ENCODE assay signal across 24 cellular contexts in the genomic region with DNA sequence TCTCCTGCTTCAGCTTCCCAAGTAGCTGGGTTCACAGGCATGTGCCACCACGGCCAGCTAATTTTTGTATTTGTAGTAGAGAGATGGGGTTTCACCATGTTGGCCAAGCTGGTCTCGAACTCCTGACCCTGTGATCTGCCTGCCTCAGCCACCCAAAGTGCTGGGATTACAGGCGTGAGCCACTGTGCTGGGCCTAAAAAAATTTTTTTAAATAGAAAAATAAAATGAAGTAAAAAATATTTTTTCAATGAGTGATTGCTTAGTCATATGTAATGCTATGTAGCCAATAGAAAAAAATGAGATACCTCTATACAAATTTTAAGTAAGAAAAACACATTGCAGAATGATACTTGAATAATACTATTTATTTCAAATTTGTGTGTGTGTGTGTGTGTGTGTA. TPM values are rescaled to one million over a fixed set of nuclear protein-coding genes. Genes with fewer than 3 reads are reported as not detected.
A peak's percentile ranks its signal among the peaks of the same experiment; 100 is the strongest.
DNase-seq lines count a peak whose midpoint lies in the region; ATAC-seq, FAIRE-seq and TF ChIP-seq lines count a peak whose summit lies in the region.
"Had no signal": no experiment of that assay in that cellular context is flagged by ENCODE, and none has a peak within 500 bp of the region (broad histone marks: within the 10 kb centered on the region; RNA-seq: fewer than 3 reads in every experiment).

No MANE protein-coding gene starts in this region.

- H3K4me2 ChIP-seq in PC-3 (ENCODE audit: low read length): peak overlapping the region; percentile 34; the same call in 1 of the 2 replicates

- H3K27ac Mint-ChIP-seq in CD8-positive, alpha-beta memory T cell: no peak overlapping the region
- H3K27ac Mint-ChIP-seq: activated naive CD4-positive, alpha-beta T cell treated with anti-CD3 and anti-CD28 coated beads for 36 hours; CD4-positive, CD25-positive, alpha-beta regulatory T cell; nephron progenitor cell; progenitor cell of endocrine pancreas had no signal

- no peaks in the 10 kb centered on the region for H3K9me3 Mint-ChIP-seq in CD8-positive, alpha-beta memory T cell
- H3K9me3 Mint-ChIP-seq: activated naive CD4-positive, alpha-beta T cell treated with anti-CD3 and anti-CD28 coated beads for 36 hours; activated T-cell treated with anti-CD3 and anti-CD28 coated beads, Interleukin-2, amount 50 U/mL, for 4 hours; nephron progenitor cell; stimulated activated naive B cell treated with anti-CD40 and anti-IgM and Interleukin-4, amounts not matched to agents 10 μg/mL and 1 μg/mL and 100 μg/mL, for 72 hours had no signal

- TF ChIP-seq CTCF in PC-3 (conservative IDR thresholded peaks at IDR 0.05; ENCODE audit: low read depth, low read length) (no peak), bronchial epithelial cell (IDR thresholded peaks at IDR 0.05; ENCODE audit: insufficient read depth, low read length, severe bottlenecking) (no peak), kidney (IDR thresholded peaks at IDR 0.05; ENCODE audit: borderline replicate concordance, extremely low read depth, insufficient read depth) (no peak)

- no peak overlapping the region for H3K4me3 ChIP-seq in PC-3 (ENCODE audit: low read length)
- no peak overlapping the region for H3K4me3 ChIP-seq in bronchial epithelial cell (ENCODE audit: low read depth, low read length)
- no peak overlapping the region for H3K4me3 ChIP-seq in CD8-positive, alpha-beta memory T cell (ENCODE audit: low read length)
- no peak overlapping the region for H3K4me3 ChIP-seq in kidney (ENCODE audit: low read length in 2 of 2)
- H3K4me3 ChIP-seq: gastrocnemius medialis, GM12878, K562 had no signal

- no peaks in the 10 kb centered on the region for H4K20me1 ChIP-seq in PC-3 (ENCODE audit: low read length)

- H3K4me3 Mint-ChIP-seq in CD8-positive, alpha-beta memory T cell: no peak overlapping the region
- H3K4me3 Mint-ChIP-seq: activated naive CD4-positive, alpha-beta T cell treated with anti-CD3 and anti-CD28 coated beads for 36 hours; activated T-cell treated with anti-CD3 and anti-CD28 coated beads, Interleukin-2, amount 50 U/mL, for 4 hours; CD4-positive, CD25-positive, alpha-beta regulatory T cell; nephron progenitor cell; stimulated activated naive B cell treated with anti-CD40 and anti-IgM and Interleukin-4, amounts not matched to agents 10 μg/mL and 1 μg/mL and 100 μg/mL, for 72 hours had no signal

- no peaks in the 10 kb centered on the region for H3F3A ChIP-seq in PC-3 (ENCODE audit: low read length, unreplicated experiment)

- H3K79me2 ChIP-seq in PC-3 (ENCODE audit: low read length): no peaks in the 10 kb centered on the region

- H3K9me3 ChIP-seq in PC-3 (ENCODE audit: low read length) (no peaks in the 10 kb centered on the region), kidney (ENCODE audit: control insufficient read depth in 1 of 2, low read length in 2 of 2) (no peaks in the 10 kb centered on the region)
- H3K9me3 ChIP-seq in CD8-positive, alpha-beta memory T cell (ENCODE audit: low read length): no peaks in the 10 kb centered on the region
- H3K9me3 ChIP-seq: gastrocnemius medialis had no signal

- H3K27ac ChIP-seq in PC-3 (ENCODE audit: low read length) (peak overlapping the region; percentile 70), kidney (ENCODE audit: low read depth in 2 of 2, low read length in 2 of 2) (no peak overlapping the region)
- no peak overlapping the region for H3K27ac ChIP-seq in CD8-positive, alpha-beta memory T cell (ENCODE audit: low read depth, low read length)
- H3K27ac ChIP-seq: gastrocnemius medialis had no signal

- intact Hi-C loops in PC-3 (cut with micrococcal nuclease): loop anchor here (1.0 to 5.0 kb wide), 2 partner anchors 37 to 62 kb away; a partner anchor contains a TSS
- intact Hi-C loops in kidney (cut with DNase I): no loop called here

- H3K27me3 Mint-ChIP-seq in CD8-positive, alpha-beta memory T cell: peaks cover 6 to 49% of the 10 kb centered on the region in 2 donors

- peak; percentile 61 for ATAC-seq in PC-3
- ATAC-seq: activated CD4-positive, CD25-positive, alpha-beta regulatory T cell treated with anti-CD3 and anti-CD28 coated beads, Interleukin-2, amount 50 U/mL, for 24 hours; activated T-cell treated with anti-CD3 and anti-CD28 coated beads, Interleukin-2, amount 50 U/mL, for 4 hours; gastrocnemius medialis; GM12878; K562; stimulated activated naive B cell treated with anti-CD40 and anti-IgM and Interleukin-4, amounts not matched to agents 10 μg/mL and 1 μg/mL and 100 μg/mL, for 72 hours had no signal

- H3K27me3 ChIP-seq in PC-3 (ENCODE audit: low read length): no peaks in the 10 kb centered on the region
- no peaks in the 10 kb centered on the region for H3K27me3 ChIP-seq in bronchial epithelial cell (ENCODE audit: control insufficient read depth, insufficient read depth, low read length)
- H3K27me3 ChIP-seq in CD8-positive, alpha-beta memory T cell (ENCODE audit: insufficient read depth, low read length, poor library complexity, severe bottlenecking): no peaks in the 10 kb centered on the region
- H3K27me3 ChIP-seq: gastrocnemius medialis had no signal

- H3K9ac ChIP-seq in PC-3 (ENCODE audit: low read length) (no peak overlapping the region), kidney (ENCODE audit: low read length in 2 of 2) (no peak overlapping the region)

- no peaks in the 10 kb centered on the region for H3K4me1 Mint-ChIP-seq in CD8-positive, alpha-beta memory T cell
- H3K4me1 Mint-ChIP-seq: CD4-positive, CD25-positive, alpha-beta regulatory T cell had no signal

- FAIRE-seq in bronchial epithelial cell (lab: Jason Lieb, UNC) (no peak), kidney (lab: Jason Lieb, UNC) (no peak)
- FAIRE-seq: colon, GM12878, K562 had no signal

- DNase-seq in EH (ENCODE audit: low read depth) (peak; percentile 70), PC-3 (peak; percentile 63), bronchial epithelial cell (ENCODE audit: low read depth) (peak; percentile 24), hepatic stellate cell (ENCODE audit: low spot score) (peak; percentile 22), SW480 (ENCODE audit: low spot score) (no peak), kidney (no peak)
- no peak for DNase-seq in CD8-positive, alpha-beta memory T cell
- DNase-seq in stimulated activated naive CD4-positive, alpha-beta T cell treated with Interleukin-2 at 50 U/mL for 16 hours (lab: John Stamatoyannopoulos, UW): no peak
- DNase-seq: activated CD8-positive, alpha-beta memory T cell treated with anti-CD3 and anti-CD28 coated beads for 24 hours; activated naive CD4-positive, alpha-beta T cell treated with anti-CD3 and anti-CD28 coated beads for 36 hours; activated T-cell treated with anti-CD3 and anti-CD28 coated beads, Interleukin-2, amount 50 U/mL, for 4 hours; CD4-positive, CD25-positive, alpha-beta regulatory T cell; gastrocnemius medialis; NCI-H187 treated with DMSO at 0.1 percent for 48 hours; NCI-H226; nephron progenitor cell; RPMI8226; stimulated activated CD4-positive, alpha-beta T cell treated with anti-CD3 and anti-CD28 coated beads, Interleukin-2, amount 100 ng/mL, for 24 hours; stimulated activated naive B cell treated with anti-CD40 and anti-IgM and Interleukin-4, amounts not matched to agents 10 μg/mL and 1 μg/mL and 100 μg/mL, for 72 hours had no signal

- H2AFZ ChIP-seq in PC-3 (ENCODE audit: low read length): no peak overlapping the region

- H3K36me3 ChIP-seq in PC-3 (ENCODE audit: low read depth, low read length) (no peaks in the 10 kb centered on the region), bronchial epithelial cell (ENCODE audit: control insufficient read depth, insufficient read depth, low read length) (no peaks in the 10 kb centered on the region), kidney (ENCODE audit: control insufficient read depth in 1 of 2, insufficient read depth in 2 of 2, low read length in 2 of 2) (no peaks in the 10 kb centered on the region)
- H3K36me3 ChIP-seq in CD8-positive, alpha-beta memory T cell (ENCODE audit: insufficient read depth, low read length): no peaks in the 10 kb centered on the region
- H3K36me3 ChIP-seq: gastrocnemius medialis had no signal

- no peaks in the 10 kb centered on the region for H3K9me2 ChIP-seq in PC-3 (replicated peaks; ENCODE audit: low read length)

- CTCF ChIA-PET in PC-3 (lab: Charles Lee): no interaction called here
- CTCF ChIA-PET in CD8-positive, alpha-beta memory T cell (lab: Charles Lee): no interaction called here

- no TSS peak for BruUV-seq in PC-3 (replicated peaks; lab: Mats Ljungman, UMichigan)

- peaks cover 7% of the 10 kb centered on the region for H3K4me1 ChIP-seq in PC-3 (ENCODE audit: insufficient read depth, low read length)
- no peaks in the 10 kb centered on the region for H3K4me1 ChIP-seq in CD8-positive, alpha-beta memory T cell (ENCODE audit: insufficient read depth, low read length)
- H3K4me1 ChIP-seq in kidney (ENCODE audit: control insufficient read depth in 1 of 2, insufficient read depth in 1 of 2, low read depth in 1 of 2, low read length in 2 of 2): no peaks in the 10 kb centered on the region
- H3K4me1 ChIP-seq: gastrocnemius medialis had no signal

- H3K36me3 Mint-ChIP-seq in CD8-positive, alpha-beta memory T cell: no peaks in the 10 kb centered on the region
- H3K36me3 Mint-ChIP-seq: CD4-positive, CD25-positive, alpha-beta regulatory T cell had no signal

- POLR2A ChIA-PET in PC-3 (lab: Charles Lee; ENCODE audit: unreplicated experiment): no interaction called here
- POLR2A ChIA-PET in CD8-positive, alpha-beta memory T cell (lab: Charles Lee): no interaction called here

RNA-seq across cellular contexts. Expression of a gene that starts 27.9 kb away (rescaled TPM):
- total RNA-seq in PC-3 (2014; rRNA removed): 1.3 and 1.4 TPM in 2 replicates
- total RNA-seq in bronchial epithelial cell: 3.4 and 6.1 TPM in 2 replicates
- total RNA-seq in CD8-positive, alpha-beta memory T cell: 1 to 10 TPM; 3.1 to 3.3 TPM
- 3.1 TPM for polyA plus RNA-seq in CD8-positive, alpha-beta memory T cell
- total RNA-seq in kidney: 7.4 TPM
- 3.1 TPM for polyA plus RNA-seq in kidney (ENCODE audit: insufficient read depth, low read depth, low replicate concordance)

RNA-seq across cellular contexts. Expression of a gene that starts 36.7 kb away (rescaled TPM):
- total RNA-seq in PC-3 (2014; rRNA removed) (28.6 and 40.1 TPM in 2 replicates), bronchial epithelial cell (48.6 and 49.0 TPM in 2 replicates), kidney (35.0 TPM)
- total RNA-seq in CD8-positive, alpha-beta memory T cell: 10 to 100 TPM; 50.9 to 56.7 TPM
- polyA plus RNA-seq in CD8-positive, alpha-beta memory T cell: 50.0 TPM
- polyA plus RNA-seq in kidney (ENCODE audit: insufficient read depth, low read depth, low replicate concordance): 14.8 TPM

Comparison
In these comparisons a context has a peak if more than half of its experiments do, and no peak if none do; other contexts are left out.
1. DNase-seq: peak in EH (single experiment), PC-3 (single experiment), bronchial epithelial cell (single experiment) and hepatic stellate cell (single experiment); none in SW480 (single experiment), CD8-positive, alpha-beta memory T cell (0 of 5), kidney (single experiment) and stimulated activated naive CD4-positive, alpha-beta T cell treated with Interleukin-2 at 50 U/mL for 16 hours (single experiment).